15 cellular contexts compared by ENCODE assay signal in genomic region chr16:10751291-10751697, GRCh38. TPM values are rescaled to one million over a fixed set of nuclear protein-coding genes. Genes with fewer than 3 reads are reported as not detected.
DNase-seq lines count a peak whose midpoint lies in the region; ATAC-seq and TF ChIP-seq lines count a peak whose summit lies in the region.
"Had no signal": no experiment of that assay in that cellular context is flagged by ENCODE, and none has a peak within 500 bp of the region (broad histone marks: within the 10 kb centered on the region; RNA-seq: fewer than 3 reads in every experiment).

No MANE protein-coding gene starts in this region.

- peak; percentile 32 for ATAC-seq in activated CD8-positive, alpha-beta memory T cell treated with anti-CD3 and anti-CD28 coated beads, Interleukin-2, amount 10 ng/mL, durations not matched to agents 7 days and 5 days
- peak; percentile 79 for ATAC-seq in stimulated activated effector memory CD8-positive, alpha-beta T cell treated with anti-CD3 and anti-CD28 coated beads, Interleukin-12 subunit alpha, Interleukin-12 subunit beta, amount 100 ng/mL, for 72 hours
- ATAC-seq in HG03571 (IDR thresholded peaks at IDR 0.05; ENCODE audit: unreplicated experiment) (no peak), GM21367 (IDR thresholded peaks at IDR 0.05; ENCODE audit: unreplicated experiment) (no peak)

- H3K27me3 Mint-ChIP-seq in activated CD8-positive, alpha-beta memory T cell treated with anti-CD3 and anti-CD28 coated beads, Interleukin-2, amount 10 ng/mL, durations not matched to agents 7 days and 5 days: no peaks in the 10 kb centered on the region
- no peaks in the 10 kb centered on the region for H3K27me3 Mint-ChIP-seq in endodermal cell (ENCODE audit: insufficient read depth)
- H3K27me3 Mint-ChIP-seq: activated naive CD8-positive, alpha-beta T cell treated with anti-CD3 and anti-CD28 coated beads, Interleukin-2, amount 10 ng/mL, durations not matched to agents 7 days and 5 days had no signal

- H3K79me2 ChIP-seq in GM23248 (ENCODE audit: insufficient read depth): no peaks in the 10 kb centered on the region

- no peak overlapping the region for H2AFZ ChIP-seq in GM23248

- H3K4me3 Mint-ChIP-seq in activated CD8-positive, alpha-beta memory T cell treated with anti-CD3 and anti-CD28 coated beads, Interleukin-2, amount 10 ng/mL, durations not matched to agents 7 days and 5 days: no peak overlapping the region
- no peak overlapping the region for H3K4me3 Mint-ChIP-seq in endodermal cell
- H3K4me3 Mint-ChIP-seq in stimulated activated effector memory CD8-positive, alpha-beta T cell treated with anti-CD3 and anti-CD28 coated beads, Interleukin-12 subunit alpha, Interleukin-12 subunit beta, amount 100 ng/mL, for 72 hours: no peak overlapping the region
- H3K4me3 Mint-ChIP-seq: activated naive CD8-positive, alpha-beta T cell treated with anti-CD3 and anti-CD28 coated beads, Interleukin-2, amount 10 ng/mL, durations not matched to agents 7 days and 5 days had no signal

- H3K9ac ChIP-seq in GM23248 (no peak overlapping the region), endodermal cell (ENCODE audit: extremely low read depth, low read length, poor library complexity, severe bottlenecking) (no peak overlapping the region)

- H3K27ac ChIP-seq in GM23248 (no peak overlapping the region), endodermal cell (ENCODE audit: low read depth, low read length) (no peak overlapping the region)
- H3K27ac ChIP-seq: ovary had no signal

- H3K4me1 ChIP-seq in GM23248 (ENCODE audit: insufficient read depth) (peaks cover 22% of the 10 kb centered on the region), endodermal cell (ENCODE audit: control insufficient read depth, insufficient read depth, low read length) (no peaks in the 10 kb centered on the region)

- TF ChIP-seq CTCF in endodermal cell (conservative IDR thresholded peaks at IDR 0.05): peak; percentile 56

- H3K9me3 Mint-ChIP-seq in activated CD8-positive, alpha-beta memory T cell treated with anti-CD3 and anti-CD28 coated beads, Interleukin-2, amount 10 ng/mL, durations not matched to agents 7 days and 5 days (ENCODE audit: low read depth): no peaks in the 10 kb centered on the region
- no peaks in the 10 kb centered on the region for H3K9me3 Mint-ChIP-seq in endodermal cell
- no peaks in the 10 kb centered on the region for H3K9me3 Mint-ChIP-seq in stimulated activated effector memory CD8-positive, alpha-beta T cell treated with anti-CD3 and anti-CD28 coated beads, Interleukin-12 subunit alpha, Interleukin-12 subunit beta, amount 100 ng/mL, for 72 hours
- H3K9me3 Mint-ChIP-seq: activated naive CD8-positive, alpha-beta T cell treated with anti-CD3 and anti-CD28 coated beads, Interleukin-2, amount 10 ng/mL, durations not matched to agents 7 days and 5 days had no signal

- CTCF ChIA-PET in activated CD8-positive, alpha-beta memory T cell treated with anti-CD3 and anti-CD28 coated beads, Interleukin-2, amount 10 ng/mL, durations not matched to agents 7 days and 5 days (lab: Charles Lee): interaction anchor here (1.8 kb wide), 1 partner anchor 14 kb away, joined by 4 read pairs; no protein-coding TSS in a partner anchor

- H3K36me3 ChIP-seq in GM23248 (ENCODE audit: low read depth) (no peaks in the 10 kb centered on the region), endodermal cell (ENCODE audit: control insufficient read depth, insufficient read depth, low read length) (peaks cover 26% of the 10 kb centered on the region)
- H3K36me3 ChIP-seq: ovary had no signal

- peaks cover 20% of the 10 kb centered on the region for H3F3A ChIP-seq in GM23248 (ENCODE audit: insufficient read depth)

- in situ Hi-C loops in GM23248 (cut with MboI): no loop called here
- in situ Hi-C loops in ACHN (cut with HindIII; ENCODE audit: low pct_ligation_motif_present, low pct_unique_long_range_greater_than_20kb, low sequenced_read_pairs): no loop called here

- no peak overlapping the region for H3K4me3 ChIP-seq in GM23248
- no peak overlapping the region for H3K4me3 ChIP-seq in endodermal cell (ENCODE audit: low read length)
- H3K4me3 ChIP-seq: ovary had no signal

- H3K36me3 Mint-ChIP-seq in activated CD8-positive, alpha-beta memory T cell treated with anti-CD3 and anti-CD28 coated beads, Interleukin-2, amount 10 ng/mL, durations not matched to agents 7 days and 5 days: peaks cover 25% of the 10 kb centered on the region
- peaks cover 42% of the 10 kb centered on the region for H3K36me3 Mint-ChIP-seq in endodermal cell (ENCODE audit: low read depth)
- peaks cover 98% of the 10 kb centered on the region for H3K36me3 Mint-ChIP-seq in stimulated activated effector memory CD8-positive, alpha-beta T cell treated with anti-CD3 and anti-CD28 coated beads, Interleukin-12 subunit alpha, Interleukin-12 subunit beta, amount 100 ng/mL, for 72 hours

- no peaks in the 10 kb centered on the region for H3K27me3 ChIP-seq in GM23248 (replicated peaks; ENCODE audit: insufficient read depth)
- H3K27me3 ChIP-seq in endodermal cell (ENCODE audit: control insufficient read depth, insufficient read depth, low read length, poor library complexity, severe bottlenecking): no peaks in the 10 kb centered on the region
- H3K27me3 ChIP-seq: ovary had no signal

- no peaks in the 10 kb centered on the region for H3K9me2 ChIP-seq in GM23248 (ENCODE audit: insufficient read depth)

- H3K9me3 ChIP-seq in GM23248 (ENCODE audit: low read depth) (no peaks in the 10 kb centered on the region), endodermal cell (ENCODE audit: control insufficient read depth, low read length) (no peaks in the 10 kb centered on the region)
- H3K9me3 ChIP-seq: ovary had no signal

- peaks cover 44% of the 10 kb centered on the region for H3K4me1 Mint-ChIP-seq in activated CD8-positive, alpha-beta memory T cell treated with anti-CD3 and anti-CD28 coated beads, Interleukin-2, amount 10 ng/mL, durations not matched to agents 7 days and 5 days
- H3K4me1 Mint-ChIP-seq in endodermal cell: no peaks in the 10 kb centered on the region
- peaks cover 59% of the 10 kb centered on the region for H3K4me1 Mint-ChIP-seq in stimulated activated effector memory CD8-positive, alpha-beta T cell treated with anti-CD3 and anti-CD28 coated beads, Interleukin-12 subunit alpha, Interleukin-12 subunit beta, amount 100 ng/mL, for 72 hours

- H3K27ac Mint-ChIP-seq in activated CD8-positive, alpha-beta memory T cell treated with anti-CD3 and anti-CD28 coated beads, Interleukin-2, amount 10 ng/mL, durations not matched to agents 7 days and 5 days: no peak overlapping the region
- H3K27ac Mint-ChIP-seq in endodermal cell: peak overlapping the region; percentile 72
- H3K27ac Mint-ChIP-seq in stimulated activated effector memory CD8-positive, alpha-beta T cell treated with anti-CD3 and anti-CD28 coated beads, Interleukin-12 subunit alpha, Interleukin-12 subunit beta, amount 100 ng/mL, for 72 hours: peak overlapping the region; percentile 80
- H3K27ac Mint-ChIP-seq: activated naive CD8-positive, alpha-beta T cell treated with anti-CD3 and anti-CD28 coated beads, Interleukin-2, amount 10 ng/mL, durations not matched to agents 7 days and 5 days had no signal

- 82% methylated on average over 13 of the region's 13 CpGs for WGBS in GM23248 (ENCODE audit: low coverage in 1 of 2, low lambda C conversion rate in 2 of 2, missing lambda C conversion rate in 2 of 2), 2 experiments
- WGBS in endodermal cell (ENCODE audit: insufficient coverage in 1 of 2, insufficient read length in 1 of 2), 2 experiments: 86 to 92% methylated on average over 10 to 13 of the region's 13 CpGs

- no peaks in the 10 kb centered on the region for H4K20me1 ChIP-seq in GM23248 (ENCODE audit: insufficient read depth)

- no peak overlapping the region for H3K4me2 ChIP-seq in GM23248 (ENCODE audit: unreplicated experiment)

- DNase-seq in activated CD8-positive, alpha-beta memory T cell treated with anti-CD3 and anti-CD28 coated beads, Interleukin-2, amount 10 ng/mL, durations not matched to agents 7 days and 5 days: no peak
- no peak for DNase-seq in activated CD8-positive, alpha-beta memory T cell treated with anti-CD3 and anti-CD28 coated beads for 24 hours
- DNase-seq in GM23248 (peak; percentile 9), endodermal cell (no peak), ACHN (no peak)
- DNase-seq in stimulated activated effector memory CD8-positive, alpha-beta T cell treated with anti-CD3 and anti-CD28 coated beads, Interleukin-12 subunit alpha, Interleukin-12 subunit beta, amount 100 ng/mL, for 72 hours (ENCODE audit: low spot score in 2 of 2): peak in 1 of 2 donors; percentile 66
- DNase-seq: activated naive CD8-positive, alpha-beta T cell treated with anti-CD3 and anti-CD28 coated beads, Interleukin-2, amount 10 ng/mL, durations not matched to agents 7 days and 5 days; DMS153; MM.1S; stimulated activated CD4-positive, alpha-beta T cell treated with anti-CD3 and anti-CD28 coated beads, Interleukin-12 subunit alpha, Interleukin-12 subunit beta, amount 100 ng/mL, for 4 hours; SW 1271 had no signal

RNA-seq across cellular contexts. Expression of gene NUBP1, which starts 7.7 kb away (rescaled TPM):
- 10 to 100 TPM; 27.8 to 35.3 TPM for total RNA-seq in activated CD8-positive, alpha-beta memory T cell treated with anti-CD3 and anti-CD28 coated beads, Interleukin-2, amount 10 ng/mL, durations not matched to agents 7 days and 5 days
- 16.3 and 19.1 TPM in 2 replicates for total RNA-seq in GM23248 (2014; rRNA removed; shearing (Covaris generic))
- 22.3 and 23.4 TPM in 2 replicates for polyA plus RNA-seq in GM23248 (2016; fragmentation: Nextera tagmentation; extraction: Ambion mirVana)
- 10 to 100 TPM; 22.4 to 26.3 TPM for total RNA-seq in endodermal cell
- 36.2 TPM for polyA plus RNA-seq in endodermal cell (2013, experiment 1 of 2)
- 39.9 TPM for polyA plus RNA-seq in endodermal cell (2013, experiment 2 of 2)

RNA-seq across cellular contexts. Expression of gene TEKT5, which starts 56.6 kb away (rescaled TPM):
- total RNA-seq in activated CD8-positive, alpha-beta memory T cell treated with anti-CD3 and anti-CD28 coated beads, Interleukin-2, amount 10 ng/mL, durations not matched to agents 7 days and 5 days: under 1 TPM in 1 of 2 experiments, not detected in 1; 0.18 TPM
- total RNA-seq in GM23248 (2014; rRNA removed; shearing (Covaris generic)): not detected in 2 replicates
- polyA plus RNA-seq in GM23248 (2016; fragmentation: Nextera tagmentation; extraction: Ambion mirVana): not detected in 2 replicates
- under 1 TPM in 1 of 2 donors, not detected in 1; 0.31 TPM for total RNA-seq in endodermal cell
- 0.36 TPM for polyA plus RNA-seq in endodermal cell (2013, experiment 1 of 2)
- 0.29 TPM for polyA plus RNA-seq in endodermal cell (2013, experiment 2 of 2)
- total RNA-seq: activated naive CD8-positive, alpha-beta T cell treated with anti-CD3 and anti-CD28 coated beads, Interleukin-2, amount 10 ng/mL, durations not matched to agents 7 days and 5 days; H4 had no signal

Comparison
In these comparisons a context has a peak if more than half of its experiments do, and no peak if none do; other contexts are left out.
1. ATAC-seq: peak in activated CD8-positive, alpha-beta memory T cell treated with anti-CD3 and anti-CD28 coated beads, Interleukin-2, amount 10 ng/mL, durations not matched to agents 7 days and 5 days (single experiment) and stimulated activated effector memory CD8-positive, alpha-beta T cell treated with anti-CD3 and anti-CD28 coated beads, Interleukin-12 subunit alpha, Interleukin-12 subunit beta, amount 100 ng/mL, for 72 hours (single experiment); none in HG03571 (single experiment) and GM21367 (single experiment).